21 cellular contexts compared by ENCODE assay signal in the genomic region with DNA sequence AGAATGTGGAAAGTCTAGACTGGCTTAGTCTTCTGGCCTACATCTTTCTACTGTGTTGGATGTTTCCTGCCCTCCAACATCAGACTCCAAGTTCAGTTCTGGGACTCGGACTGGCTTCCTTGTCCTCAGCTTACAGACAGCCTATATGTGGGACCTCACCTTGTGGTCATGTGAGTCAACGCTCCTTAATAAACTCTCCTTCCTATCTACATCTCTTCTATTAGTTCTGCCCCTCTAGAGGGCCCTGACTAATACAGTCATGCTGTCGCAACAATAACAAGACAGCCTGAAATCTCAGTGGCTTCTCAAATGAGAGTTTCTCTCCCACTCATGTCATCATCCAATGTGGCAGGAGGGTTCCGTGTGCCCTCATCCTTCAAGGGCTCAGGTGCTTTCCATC.
A peak's percentile ranks its signal among the peaks of the same experiment; 100 is the strongest.
DNase-seq lines count a peak whose midpoint lies in the region; ATAC-seq, FAIRE-seq and TF ChIP-seq lines count a peak whose summit lies in the region.
"Had no signal": no experiment of that assay in that cellular context is flagged by ENCODE, and none has a peak within 500 bp of the region (broad histone marks: within the 10 kb centered on the region; RNA-seq: fewer than 3 reads in every experiment).

No MANE protein-coding gene starts in this region.

- H3K4me3 ChIP-seq in bronchial epithelial cell (ENCODE audit: low read depth, low read length), result no peak overlapping the region
- H3K4me3 ChIP-seq: BLaER1 treated with 17β-estradiol and CSF1 and Interleukin-3, amounts not matched to agents 10 nM and 100 nM; SJSA1 had no signal

- no peak for FAIRE-seq in bronchial epithelial cell (lab: Jason Lieb, UNC)
- FAIRE-seq: A204.1, D721Med, H1 had no signal

- no peak for TF ChIP-seq CTCF in bronchial epithelial cell (IDR thresholded peaks at IDR 0.05; ENCODE audit: insufficient read depth, low read length, severe bottlenecking)

- peak; percentile 3 for DNase-seq in EH (ENCODE audit: low read depth)
- DNase-seq in NCI-H226, result peak; percentile 56
- DNase-seq in bronchial epithelial cell (ENCODE audit: low read depth), result peak; percentile 66
- peak; percentile 15 for DNase-seq in kidney tubule cell (ENCODE audit: low spot score)
- DNase-seq in NAMALWA (ENCODE audit: low spot score), result no peak
- no peak for DNase-seq in 8988T
- DNase-seq: CD8-positive, alpha-beta memory T cell; DMS79 treated with DMSO at 0.1 percent for 48 hours; IMR-90; Karpas-422; NCI-H187 treated with DMSO at 0.1 percent for 48 hours; NCI-H446; NK-92 treated with Interleukin-12 subunit alpha and Interleukin-12 subunit beta, amount 100 ng/mL, for 24 hours; OCI-M1 had no signal

- no peaks in the 10 kb centered on the region for H3K36me3 ChIP-seq in bronchial epithelial cell (ENCODE audit: control insufficient read depth, insufficient read depth, low read length)
- H3K36me3 ChIP-seq: BLaER1 treated with 17β-estradiol and CSF1 and Interleukin-3, amounts not matched to agents 10 nM and 100 nM; SJSA1 had no signal

- no peaks in the 10 kb centered on the region for H3K27me3 ChIP-seq in bronchial epithelial cell (ENCODE audit: control insufficient read depth, insufficient read depth, low read length)
- H3K27me3 ChIP-seq: BLaER1 treated with 17β-estradiol and CSF1 and Interleukin-3, amounts not matched to agents 10 nM and 100 nM; SJSA1 had no signal

- ATAC-seq in HG03571 (IDR thresholded peaks at IDR 0.05; ENCODE audit: unreplicated experiment), result no peak
- no peak for ATAC-seq in HG03095 (IDR thresholded peaks at IDR 0.05; ENCODE audit: unreplicated experiment)

Comparison
In these comparisons a context has a peak if more than half of its experiments do, and no peak if none do; other contexts are left out.
1. DNase-seq: peak in EH (single experiment), NCI-H226 (single experiment), bronchial epithelial cell (single experiment) and kidney tubule cell (single experiment); none in NAMALWA (single experiment) and 8988T (single experiment).